In the genomic region with DNA sequence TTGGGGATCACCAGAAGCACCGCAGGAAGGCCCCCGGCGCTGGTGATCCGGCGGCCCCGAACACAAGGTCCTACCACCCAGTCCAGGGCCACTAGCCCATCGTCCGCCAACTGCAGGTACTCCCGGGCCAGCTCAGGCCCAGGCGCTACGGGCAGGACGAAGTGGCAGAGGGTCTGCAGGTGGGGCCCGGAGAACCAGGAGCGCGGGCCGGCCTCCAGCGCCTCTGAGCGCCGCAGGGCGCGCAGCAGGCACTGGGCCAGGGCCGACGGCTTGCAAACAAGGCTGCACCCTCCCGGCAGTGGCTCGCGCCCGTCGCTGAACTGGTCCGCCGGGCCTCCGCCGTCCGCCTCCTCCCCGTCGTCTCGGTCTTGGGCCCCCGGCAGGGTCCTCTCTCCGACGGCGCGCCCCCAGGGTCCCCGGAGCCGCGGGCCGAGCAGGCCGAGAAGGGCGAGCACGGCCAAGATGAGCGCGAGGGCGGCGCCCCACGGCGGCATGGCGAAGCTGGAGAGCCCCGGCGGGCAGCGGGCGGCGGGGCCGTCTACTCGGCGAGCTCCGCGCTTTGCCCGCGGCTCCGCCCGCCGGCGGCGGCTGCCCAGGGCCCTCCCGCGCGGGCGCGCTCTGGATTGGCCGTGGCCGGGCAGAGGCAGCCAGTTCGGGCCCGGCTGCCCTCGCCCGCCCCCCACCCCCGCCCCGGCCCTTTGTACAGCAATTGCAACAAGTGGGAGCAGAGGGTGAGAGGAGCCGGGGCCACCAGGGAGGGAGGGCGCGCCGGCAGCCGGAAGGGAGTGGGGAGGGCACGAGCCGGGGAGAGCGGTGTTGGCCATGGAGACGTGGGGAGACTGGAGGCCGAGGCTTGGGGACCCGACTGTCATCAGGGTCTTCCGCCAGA, we compare ENCODE assay signal across 1 cellular context.
TF ChIP-seq lines count a peak whose summit lies in the region.

Gene ABHD15, minus strand, starts transcription at position 565 of the 889 bp plus-strand sequence. Its CDS starts 71 bp downstream, at position 494.

TF ChIP-seq in HepG2, 621 proteins besides CTCF, POLR2A, EP300 and RAD21 (continued from another document and continues in another):
- TF ChIP-seq ZNF136 (CRISPR knock-in tag; IDR thresholded peaks at IDR 0.05; ENCODE audit: low read depth) (no peak), TP53 (CRISPR knock-in tag; conservative IDR thresholded peaks at IDR 0.05) (no peak), ZNF792 (CRISPR knock-in tag; IDR thresholded peaks at IDR 0.05) (no peak), ZBTB37 (CRISPR knock-in tag; IDR thresholded peaks at IDR 0.05) (no peak), ZNF772 (CRISPR knock-in tag; IDR thresholded peaks at IDR 0.05) (0 out of 2 replicates have a peak, but pooled peaks have one; percentile 15), ZNF326 (CRISPR knock-in tag; IDR thresholded peaks at IDR 0.05; ENCODE audit: borderline replicate concordance) (no peak), FIP1L1 (IDR thresholded peaks at IDR 0.05; ENCODE audit: borderline replicate concordance, insufficient read depth, low read depth, low read length) (no peak), GABPB1 (CRISPR knock-in tag; IDR thresholded peaks at IDR 0.05) (peak; percentile 57; the same call in 1 of the 2 replicates), ZNF576 (CRISPR knock-in tag; IDR thresholded peaks at IDR 0.05) (no peak), ZNF256 (CRISPR knock-in tag; conservative IDR thresholded peaks at IDR 0.05) (no peak), ZNF713 (CRISPR knock-in tag; IDR thresholded peaks at IDR 0.05) (no peak), RELA (CRISPR knock-in tag; IDR thresholded peaks at IDR 0.05) (no peak), AGO1 (IDR thresholded peaks at IDR 0.05; ENCODE audit: low read depth, low read length, poor library complexity, severe bottlenecking) (peak; percentile 52), MTA1 (CRISPR knock-in tag; IDR thresholded peaks at IDR 0.05; ENCODE audit: borderline replicate concordance) (no peak), ARID5B (CRISPR knock-in tag; IDR thresholded peaks at IDR 0.05) (no peak), AGO2 (optimal IDR thresholded peaks at IDR 0.05; ENCODE audit: low read depth, low read length) (peak; percentile 75), PLRG1 (conservative IDR thresholded peaks at IDR 0.05) (no peak), ZNF207 (IDR thresholded peaks at IDR 0.05; ENCODE audit: borderline replicate concordance) (no peak), FOXC1 (CRISPR knock-in tag; IDR thresholded peaks at IDR 0.05; ENCODE audit: borderline replicate concordance) (no peak; the same call in 1 of the 2 replicates), MTERF4 (CRISPR knock-in tag; IDR thresholded peaks at IDR 0.05) (no peak), ZNF484 (CRISPR knock-in tag; IDR thresholded peaks at IDR 0.05; ENCODE audit: borderline replicate concordance, low read depth) (no peak), ARNT2 (CRISPR knock-in tag; IDR thresholded peaks at IDR 0.05; ENCODE audit: low read depth) (no peak), LRRFIP1 (CRISPR knock-in tag; conservative IDR thresholded peaks at IDR 0.05) (no peak), HOXA9 (CRISPR knock-in tag; IDR thresholded peaks at IDR 0.05; ENCODE audit: borderline replicate concordance) (no peak), ZNF282 (IDR thresholded peaks at IDR 0.05; ENCODE audit: partially characterized antibody) (no peak)
- TF ChIP-seq, protein P1, sequence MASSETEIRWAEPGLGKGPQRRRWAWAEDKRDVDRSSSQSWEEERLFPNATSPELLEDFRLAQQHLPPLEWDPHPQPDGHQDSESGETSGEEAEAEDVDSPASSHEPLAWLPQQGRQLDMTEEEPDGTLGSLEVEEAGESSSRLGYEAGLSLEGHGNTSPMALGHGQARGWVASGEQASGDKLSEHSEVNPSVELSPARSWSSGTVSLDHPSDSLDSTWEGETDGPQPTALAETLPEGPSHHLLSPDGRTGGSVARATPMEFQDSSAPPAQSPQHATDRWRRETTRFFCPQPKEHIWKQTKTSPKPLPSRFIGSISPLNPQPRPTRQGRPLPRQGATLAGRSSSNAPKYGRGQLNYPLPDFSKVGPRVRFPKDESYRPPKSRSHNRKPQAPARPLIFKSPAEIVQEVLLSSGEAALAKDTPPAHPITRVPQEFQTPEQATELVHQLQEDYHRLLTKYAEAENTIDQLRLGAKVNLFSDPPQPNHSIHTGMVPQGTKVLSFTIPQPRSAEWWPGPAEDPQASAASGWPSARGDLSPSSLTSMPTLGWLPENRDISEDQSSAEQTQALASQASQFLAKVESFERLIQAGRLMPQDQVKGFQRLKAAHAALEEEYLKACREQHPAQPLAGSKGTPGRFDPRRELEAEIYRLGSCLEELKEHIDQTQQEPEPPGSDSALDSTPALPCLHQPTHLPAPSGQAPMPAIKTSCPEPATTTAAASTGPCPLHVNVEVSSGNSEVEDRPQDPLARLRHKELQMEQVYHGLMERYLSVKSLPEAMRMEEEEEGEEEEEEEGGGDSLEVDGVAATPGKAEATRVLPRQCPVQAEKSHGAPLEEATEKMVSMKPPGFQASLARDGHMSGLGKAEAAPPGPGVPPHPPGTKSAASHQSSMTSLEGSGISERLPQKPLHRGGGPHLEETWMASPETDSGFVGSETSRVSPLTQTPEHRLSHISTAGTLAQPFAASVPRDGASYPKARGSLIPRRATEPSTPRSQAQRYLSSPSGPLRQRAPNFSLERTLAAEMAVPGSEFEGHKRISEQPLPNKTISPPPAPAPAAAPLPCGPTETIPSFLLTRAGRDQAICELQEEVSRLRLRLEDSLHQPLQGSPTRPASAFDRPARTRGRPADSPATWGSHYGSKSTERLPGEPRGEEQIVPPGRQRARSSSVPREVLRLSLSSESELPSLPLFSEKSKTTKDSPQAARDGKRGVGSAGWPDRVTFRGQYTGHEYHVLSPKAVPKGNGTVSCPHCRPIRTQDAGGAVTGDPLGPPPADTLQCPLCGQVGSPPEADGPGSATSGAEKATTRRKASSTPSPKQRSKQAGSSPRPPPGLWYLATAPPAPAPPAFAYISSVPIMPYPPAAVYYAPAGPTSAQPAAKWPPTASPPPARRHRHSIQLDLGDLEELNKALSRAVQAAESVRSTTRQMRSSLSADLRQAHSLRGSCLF (CRISPR knock-in tag; IDR thresholded peaks at IDR 0.05; ENCODE audit: borderline replicate concordance), result no peak
- TF ChIP-seq, protein P2, sequence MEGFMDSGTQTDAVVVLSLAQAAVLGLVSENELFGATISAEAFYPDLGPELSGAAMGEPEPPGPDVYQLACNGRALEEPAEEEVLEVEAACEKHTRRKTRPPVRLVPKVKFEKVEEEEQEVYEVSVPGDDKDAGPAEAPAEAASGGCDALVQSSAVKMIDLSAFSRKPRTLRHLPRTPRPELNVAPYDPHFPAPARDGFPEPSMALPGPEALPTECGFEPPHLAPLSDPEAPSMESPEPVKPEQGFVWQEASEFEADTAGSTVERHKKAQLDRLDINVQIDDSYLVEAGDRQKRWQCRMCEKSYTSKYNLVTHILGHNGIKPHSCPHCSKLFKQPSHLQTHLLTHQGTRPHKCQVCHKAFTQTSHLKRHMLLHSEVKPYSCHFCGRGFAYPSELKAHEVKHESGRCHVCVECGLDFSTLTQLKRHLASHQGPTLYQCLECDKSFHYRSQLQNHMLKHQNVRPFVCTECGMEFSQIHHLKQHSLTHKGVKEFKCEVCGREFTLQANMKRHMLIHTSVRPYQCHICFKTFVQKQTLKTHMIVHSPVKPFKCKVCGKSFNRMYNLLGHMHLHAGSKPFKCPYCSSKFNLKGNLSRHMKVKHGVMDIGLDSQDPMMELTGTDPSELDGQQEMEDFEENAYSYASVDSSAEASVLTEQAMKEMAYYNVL (CRISPR knock-in tag; IDR thresholded peaks at IDR 0.05; ENCODE audit: borderline replicate concordance), result no peak
- TF ChIP-seq, protein P3, sequence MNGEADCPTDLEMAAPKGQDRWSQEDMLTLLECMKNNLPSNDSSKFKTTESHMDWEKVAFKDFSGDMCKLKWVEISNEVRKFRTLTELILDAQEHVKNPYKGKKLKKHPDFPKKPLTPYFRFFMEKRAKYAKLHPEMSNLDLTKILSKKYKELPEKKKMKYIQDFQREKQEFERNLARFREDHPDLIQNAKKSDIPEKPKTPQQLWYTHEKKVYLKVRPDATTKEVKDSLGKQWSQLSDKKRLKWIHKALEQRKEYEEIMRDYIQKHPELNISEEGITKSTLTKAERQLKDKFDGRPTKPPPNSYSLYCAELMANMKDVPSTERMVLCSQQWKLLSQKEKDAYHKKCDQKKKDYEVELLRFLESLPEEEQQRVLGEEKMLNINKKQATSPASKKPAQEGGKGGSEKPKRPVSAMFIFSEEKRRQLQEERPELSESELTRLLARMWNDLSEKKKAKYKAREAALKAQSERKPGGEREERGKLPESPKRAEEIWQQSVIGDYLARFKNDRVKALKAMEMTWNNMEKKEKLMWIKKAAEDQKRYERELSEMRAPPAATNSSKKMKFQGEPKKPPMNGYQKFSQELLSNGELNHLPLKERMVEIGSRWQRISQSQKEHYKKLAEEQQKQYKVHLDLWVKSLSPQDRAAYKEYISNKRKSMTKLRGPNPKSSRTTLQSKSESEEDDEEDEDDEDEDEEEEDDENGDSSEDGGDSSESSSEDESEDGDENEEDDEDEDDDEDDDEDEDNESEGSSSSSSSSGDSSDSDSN (CRISPR knock-in tag; IDR thresholded peaks at IDR 0.05), result peak; percentile 78
- TF ChIP-seq, protein P4, sequence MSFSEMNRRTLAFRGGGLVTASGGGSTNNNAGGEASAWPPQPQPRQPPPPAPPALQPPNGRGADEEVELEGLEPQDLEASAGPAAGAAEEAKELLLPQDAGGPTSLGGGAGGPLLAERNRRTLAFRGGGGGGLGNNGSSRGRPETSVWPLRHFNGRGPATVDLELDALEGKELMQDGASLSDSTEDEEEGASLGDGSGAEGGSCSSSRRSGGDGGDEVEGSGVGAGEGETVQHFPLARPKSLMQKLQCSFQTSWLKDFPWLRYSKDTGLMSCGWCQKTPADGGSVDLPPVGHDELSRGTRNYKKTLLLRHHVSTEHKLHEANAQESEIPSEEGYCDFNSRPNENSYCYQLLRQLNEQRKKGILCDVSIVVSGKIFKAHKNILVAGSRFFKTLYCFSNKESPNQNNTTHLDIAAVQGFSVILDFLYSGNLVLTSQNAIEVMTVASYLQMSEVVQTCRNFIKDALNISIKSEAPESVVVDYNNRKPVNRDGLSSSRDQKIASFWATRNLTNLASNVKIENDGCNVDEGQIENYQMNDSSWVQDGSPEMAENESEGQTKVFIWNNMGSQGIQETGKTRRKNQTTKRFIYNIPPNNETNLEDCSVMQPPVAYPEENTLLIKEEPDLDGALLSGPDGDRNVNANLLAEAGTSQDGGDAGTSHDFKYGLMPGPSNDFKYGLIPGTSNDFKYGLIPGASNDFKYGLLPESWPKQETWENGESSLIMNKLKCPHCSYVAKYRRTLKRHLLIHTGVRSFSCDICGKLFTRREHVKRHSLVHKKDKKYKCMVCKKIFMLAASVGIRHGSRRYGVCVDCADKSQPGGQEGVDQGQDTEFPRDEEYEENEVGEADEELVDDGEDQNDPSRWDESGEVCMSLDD (CRISPR knock-in tag; IDR thresholded peaks at IDR 0.05; ENCODE audit: borderline replicate concordance), result no peak; the same call in 1 of the 2 replicates
